In genomic region chr10:94673614-94674321, GRCh38 we compare ENCODE assay signal across 2 cellular contexts.
TF ChIP-seq lines count a peak whose summit lies in the region.

No MANE protein-coding gene starts in this region.

TF ChIP-seq in A549, 52 proteins besides CTCF, POLR2A, EP300 and RAD21:
- TF ChIP-seq NR3C1 (IDR thresholded peaks at IDR 0.05) (no peak), RARB (CRISPR knock-in tag; IDR thresholded peaks at IDR 0.05) (no peak), BHLHE40 (IDR thresholded peaks at IDR 0.05; ENCODE audit: low read depth, low read length) (no peak), RFX5 (IDR thresholded peaks at IDR 0.05) (no peak), EHMT2 (IDR thresholded peaks at IDR 0.05; ENCODE audit: low read depth) (no peak), POLR2AphosphoS2 (conservative IDR thresholded peaks at IDR 0.05; ENCODE audit: low read length) (no peak), CBX2 (IDR thresholded peaks at IDR 0.05; ENCODE audit: borderline replicate concordance, low read depth) (no peak), ZFP36 (IDR thresholded peaks at IDR 0.05; ENCODE audit: borderline replicate concordance, partially characterized antibody) (no peak), JUN (IDR thresholded peaks at IDR 0.05) (no peak), CEBPB (IDR thresholded peaks at IDR 0.05) (no peak), JUNB (IDR thresholded peaks at IDR 0.05) (no peak), TFCP2L1 (CRISPR knock-in tag; IDR thresholded peaks at IDR 0.05) (no peak), TP53 (CRISPR knock-in tag; IDR thresholded peaks at IDR 0.05) (no peak), MAX (IDR thresholded peaks at IDR 0.05) (no peak), HOXA7 (CRISPR knock-in tag; IDR thresholded peaks at IDR 0.05) (no peak), NPAS2 (CRISPR knock-in tag; IDR thresholded peaks at IDR 0.05; ENCODE audit: borderline replicate concordance) (no peak)
TF ChIP-seq in A549: peak in this region for 0.

TF ChIP-seq in K562, 482 proteins besides CTCF, POLR2A, EP300 and RAD21:
- TF ChIP-seq PRMT5 (CRISPR knock-in tag; IDR thresholded peaks at IDR 0.05) (no peak), JUN (IDR thresholded peaks at IDR 0.05; ENCODE audit: borderline replicate concordance, low read depth, low read length) (peak; percentile 66), JUN (CRISPR knock-in tag; IDR thresholded peaks at IDR 0.05; ENCODE audit: borderline replicate concordance) (no peak), ZNF318 (IDR thresholded peaks at IDR 0.05; ENCODE audit: borderline replicate concordance in 1 of 2, low read depth in 1 of 2) (0 out of 4 replicates have a peak, but pooled peaks of 1 of the 2 experiments have one; percentile 28), ATF7 (IDR thresholded peaks at IDR 0.05) (peak; percentile 84), ELF1 (tag; IDR thresholded peaks at IDR 0.05) (no peak), ATF3 (IDR thresholded peaks at IDR 0.05) (peak; percentile 94), ATF3 (CRISPR knock-in tag; conservative IDR thresholded peaks at IDR 0.05) (no peak), CREM (IDR thresholded peaks at IDR 0.05; ENCODE audit: low read depth) (0 out of 2 replicates have a peak, but pooled peaks have one; percentile 10), CEBPG (CRISPR knock-in tag; IDR thresholded peaks at IDR 0.05) (no peak), CEBPG (tag; conservative IDR thresholded peaks at IDR 0.05 in 1 of 2, IDR thresholded peaks at IDR 0.05 in 1 of 2) (peak in 1 of 2 experiments; percentile 57; a peak in 2 of 4 replicates), JUND (IDR thresholded peaks at IDR 0.05; ENCODE audit: borderline replicate concordance, low read depth, low read length) (peak; percentile 56; the same call in 1 of the 2 replicates), JUND (tag; IDR thresholded peaks at IDR 0.05; ENCODE audit: borderline replicate concordance, low read depth, low read length) (0 out of 3 replicates have a peak, but pooled peaks have one; percentile 39)
